In genomic region chr1:201468844-201469644, GRCh38 we compare ENCODE assay signal across 8 cellular contexts. TPM values are rescaled to one million over a fixed set of nuclear protein-coding genes. Genes with fewer than 3 reads are reported as not detected.
DNase-seq lines count a peak whose midpoint lies in the region; ATAC-seq and TF ChIP-seq lines count a peak whose summit lies in the region.

Gene PHLDA3 (minus strand): TSS chr1:201469188. CDS start chr1:201468786, 402 bp downstream.

- no peaks in the 10 kb centered on the region for H3K27me3 Mint-ChIP-seq in HFFc6 (ENCODE audit: insufficient read depth)

- ATAC-seq in left lobe of liver, result peak; percentile 81

- peak within 1 kb of the TSS; percentile 90 for H3K27ac Mint-ChIP-seq in HFFc6

- no peak for TF ChIP-seq CTCF in GM13976 (IDR thresholded peaks at IDR 0.05; ENCODE audit: borderline replicate concordance, control extremely low read depth, extremely low read depth, insufficient read depth, missing control alignments)
- TF ChIP-seq CTCF in HFFc6 (IDR thresholded peaks at IDR 0.05), result no peak; the same call in 1 of the 2 replicates
- TF ChIP-seq CTCF in WI38 (IDR thresholded peaks at IDR 0.05; ENCODE audit: low read depth, low read length), result no peak

- peaks cover 49% of the 10 kb centered on the region for H3K4me1 Mint-ChIP-seq in HFFc6 (ENCODE audit: low read depth)

- in situ Hi-C loops in GM13976 (cut with MboI; ENCODE audit: low sequenced_read_pairs, unreplicated experiment), result no loop called here

- peak within 1 kb of the TSS; percentile 100 for H3K4me3 ChIP-seq in WI38 (ENCODE audit: low read depth, low read length)

- peak; percentile 86 for DNase-seq in GM13976 (ENCODE audit: low spot score)
- DNase-seq in HFFc6, result peak; percentile 71
- peak; percentile 26 to 92 (median 92) for DNase-seq in NCI-H1417 (lab: John Stamatoyannopoulos, UW)
- DNase-seq in dermis microvascular lymphatic vessel endothelial cell (ENCODE audit: low read depth in 2 of 2), result peak in 1 of 2 donors; percentile 88
- DNase-seq in left lobe of liver (ENCODE audit: low spot score), result peak; percentile 54
- DNase-seq in stimulated activated CD4-positive, alpha-beta T cell treated with anti-CD3 and anti-CD28 coated beads, Interleukin-4, amount 100 ng/mL, for 24 hours, result peak; percentile 41
- no peak for DNase-seq in AML-193 (lab: John Stamatoyannopoulos, UW)

- H3K4me3 Mint-ChIP-seq in HFFc6, result peak within 1 kb of the TSS; percentile 100

- H3K36me3 Mint-ChIP-seq in HFFc6 (ENCODE audit: low read depth), result peaks cover 35% of the 10 kb centered on the region

- peaks cover 8% of the 10 kb centered on the region; the same call in 1 of the 2 replicates for H3K9me3 Mint-ChIP-seq in HFFc6

RNA-seq across cellular contexts. Expression of gene PHLDA3, which starts in this region (rescaled TPM):
- total RNA-seq in HFFc6 (2021; fragmentation: NEBNext Ultra II Directional; extraction: Animal tissue kit (Norgen Biotek cat#: 25700)), result 100 to 1,000 TPM; 101 to 113 (median 108) TPM
- 20.4 and 28.6 TPM in 2 replicates for total RNA-seq in dermis microvascular lymphatic vessel endothelial cell
- 1.8 TPM for total RNA-seq in left lobe of liver

Comparison
In these comparisons a context has a peak if more than half of its experiments do, and no peak if none do; other contexts are left out.
1. DNase-seq: peak in GM13976 (single experiment), HFFc6 (single experiment), NCI-H1417 (3 of 3), left lobe of liver (single experiment) and stimulated activated CD4-positive, alpha-beta T cell treated with anti-CD3 and anti-CD28 coated beads, Interleukin-4, amount 100 ng/mL, for 24 hours (single experiment); none in AML-193 (0 of 2).